8 cellular contexts compared by ENCODE assay signal in the genomic region with DNA sequence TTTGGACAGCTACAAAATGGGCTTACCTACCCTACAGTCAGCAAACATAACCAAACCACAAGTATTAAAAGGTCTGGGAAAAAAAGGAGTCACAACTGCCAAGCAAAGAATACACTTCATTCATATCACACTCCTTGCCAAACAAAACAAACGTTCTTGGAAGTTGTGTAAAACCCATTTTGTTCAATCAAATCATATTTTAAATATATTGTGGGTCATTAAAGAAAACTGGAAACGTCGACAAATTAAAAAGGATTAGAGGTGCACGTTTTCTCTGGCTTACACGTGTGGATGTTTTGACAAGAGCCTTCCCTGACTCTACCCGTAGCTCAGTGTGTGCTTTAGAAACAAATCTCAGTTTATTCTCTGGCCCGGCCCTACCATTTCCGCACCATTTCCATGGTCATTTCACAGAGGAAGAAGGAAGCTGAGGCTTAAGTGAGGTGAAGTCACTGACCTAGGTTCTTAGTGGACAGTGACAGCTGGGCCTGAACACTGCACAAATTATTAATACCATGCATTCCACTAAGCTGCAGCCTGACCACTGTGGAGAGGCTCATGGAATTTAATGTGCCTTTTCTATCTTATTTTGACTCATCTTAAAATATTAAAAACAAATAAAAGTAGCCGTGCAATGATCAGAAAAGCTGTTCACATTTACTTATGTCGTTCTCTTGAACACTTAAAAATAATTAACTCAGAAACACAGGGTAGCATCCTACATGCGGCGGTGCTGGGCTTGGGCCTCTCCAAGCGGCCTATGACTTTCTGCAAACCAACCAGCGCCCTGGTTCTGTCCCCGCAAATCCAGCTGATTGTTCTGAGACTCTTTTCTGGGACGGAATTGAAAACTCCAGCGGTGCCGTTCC. TPM values are rescaled to one million over a fixed set of nuclear protein-coding genes. Genes with fewer than 3 reads are reported as not detected.
DNase-seq lines count a peak whose midpoint lies in the region; ATAC-seq and TF ChIP-seq lines count a peak whose summit lies in the region.

No MANE protein-coding gene starts in this region.

- H3K27ac ChIP-seq in VCaP (peak overlapping the region; percentile 61), ovary (peak overlapping the region in 1 of 2 donors; percentile 24)

- no peaks in the 10 kb centered on the region for H3K27me3 ChIP-seq in ovary

- intact Hi-C loops in ovary (cut with DNase I), result no loop called here

- TF ChIP-seq EP300 in ovary (IDR thresholded peaks at IDR 0.05), result no peak

- H3K4me1 ChIP-seq in ovary (ENCODE audit: insufficient read depth), result no peaks in the 10 kb centered on the region

- peak overlapping the region; percentile 85 for H3K4me3 Mint-ChIP-seq in activated T-cell treated with anti-CD3 and anti-CD28 coated beads, Interleukin-2, amount 50 U/mL, for 24 hours

- ATAC-seq in GM21367 (IDR thresholded peaks at IDR 0.05; ENCODE audit: unreplicated experiment) (no peak), GM18868 (IDR thresholded peaks at IDR 0.05; ENCODE audit: unreplicated experiment) (no peak)

- TF ChIP-seq CTCF in VCaP (conservative IDR thresholded peaks at IDR 0.05) (no peak), ovary (IDR thresholded peaks at IDR 0.05) (no peak)

- no peaks in the 10 kb centered on the region for H3K27me3 Mint-ChIP-seq in activated T-cell treated with anti-CD3 and anti-CD28 coated beads, Interleukin-2, amount 50 U/mL, for 24 hours

- no peak for TF ChIP-seq POLR2A in ovary (IDR thresholded peaks at IDR 0.05)

- H3K9me3 ChIP-seq in ovary, result no peaks in the 10 kb centered on the region

- no peaks in the 10 kb centered on the region for H3K36me3 Mint-ChIP-seq in activated T-cell treated with anti-CD3 and anti-CD28 coated beads, Interleukin-2, amount 50 U/mL, for 24 hours (ENCODE audit: low read depth)

- no peaks in the 10 kb centered on the region for H3K36me3 ChIP-seq in ovary

- 1 to 3% (median 2%) methylated on average over 18 of the region's 18 CpGs for WGBS in ovary, 3 donors

- peak overlapping the region; percentile 88 for H3K27ac Mint-ChIP-seq in activated T-cell treated with anti-CD3 and anti-CD28 coated beads, Interleukin-2, amount 50 U/mL, for 24 hours

- DNase-seq in activated T-cell treated with anti-CD3 and anti-CD28 coated beads, Interleukin-2, amount 50 U/mL, for 24 hours, result no peak
- no peak for DNase-seq in activated T-cell treated with anti-CD3 and anti-CD28 coated beads, Interleukin-2, amount 50 U/mL, for 1 hour
- DNase-seq in foreskin melanocyte (peak; percentile 16), ovary (no peak)
- DNase-seq in activated effector memory CD4-positive, alpha-beta T cell treated with Interleukin-2 at 50 U/mL for 16 hours, result no peak

- H3K9me3 Mint-ChIP-seq in activated T-cell treated with anti-CD3 and anti-CD28 coated beads, Interleukin-2, amount 50 U/mL, for 24 hours, result no peaks in the 10 kb centered on the region

- H3K4me1 Mint-ChIP-seq in activated T-cell treated with anti-CD3 and anti-CD28 coated beads, Interleukin-2, amount 50 U/mL, for 24 hours (ENCODE audit: low read depth), result peaks cover 17% of the 10 kb centered on the region

- H3K4me3 ChIP-seq in ovary, result peak overlapping the region; percentile 67

RNA-seq across cellular contexts. Expression of gene CEP112, which starts 1.0 kb away (rescaled TPM):
- 10 to 100 TPM in 6 of 7 donors, 1 to 10 TPM in 1; 9.7 to 25.5 (median 17.6) TPM for total RNA-seq in ovary
- polyA plus RNA-seq in ovary, result 10 to 100 TPM in 1 of 2 donors, 1 to 10 TPM in 1; 9.3 to 10.3 TPM

RNA-seq across cellular contexts. Expression of gene APOH, which starts 38.2 kb away (rescaled TPM):
- 1 to 10 TPM in 2 of 7 donors, under 1 TPM in 2, not detected in 3; 0.60 to 2.6 (median 1.1) TPM for total RNA-seq in ovary
- polyA plus RNA-seq in ovary, result under 1 TPM in 1 of 2 donors, not detected in 1; 0.32 TPM
